In the genomic region with DNA sequence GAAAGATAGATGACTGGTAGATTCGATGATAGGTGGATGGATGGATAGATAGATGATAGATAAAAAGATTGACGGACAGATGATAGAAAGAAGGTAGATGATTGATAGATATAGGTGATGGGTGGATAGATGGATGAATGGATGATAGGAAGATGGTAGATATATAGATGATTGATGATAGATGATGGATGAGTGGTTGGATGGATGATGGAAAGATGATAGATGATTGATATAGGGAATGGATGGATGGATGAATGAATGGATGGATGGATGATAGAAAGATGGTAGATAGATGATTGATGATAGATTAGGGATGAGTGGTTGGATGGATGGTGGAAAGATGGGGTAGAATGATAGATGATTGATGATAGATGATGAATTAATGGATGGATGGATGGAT, we compare ENCODE assay signal across 31 cellular contexts.
"Had no signal": no experiment of that assay in that cellular context is flagged by ENCODE, and none has a peak within 500 bp of the region (broad histone marks: within the 10 kb centered on the region; RNA-seq: fewer than 3 reads in every experiment).

No MANE protein-coding gene starts in this region.

- H3K36me3 Mint-ChIP-seq: natural killer cell, neural progenitor cell, type B pancreatic cell had no signal

- H3K4me2 ChIP-seq: neural progenitor cell, smooth muscle cell had no signal

- H3K4me1 ChIP-seq: neural progenitor cell, parathyroid adenoma, psoas muscle, spleen, suprapubic skin, testis, tibial artery, transverse colon, upper lobe of right lung, uterus had no signal

- H3K4me3 Mint-ChIP-seq: natural killer cell; nephron; neural progenitor cell; stimulated activated memory B cell treated with anti-CD40 and anti-IgM and Interleukin-4, amounts not matched to agents 10 μg/mL and 1 μg/mL and 100 μg/mL, for 72 hours; stimulated activated naive CD8-positive, alpha-beta T cell treated with anti-CD3 and anti-CD28 coated beads, Interleukin-15, amount 100 ng/mL, for 72 hours; type B pancreatic cell had no signal

- H3K9ac ChIP-seq: neural progenitor cell, parathyroid adenoma had no signal

- H3K79me2 ChIP-seq: parathyroid adenoma had no signal

- H3K9me3 Mint-ChIP-seq: nephron; neural progenitor cell; stimulated activated naive CD8-positive, alpha-beta T cell treated with anti-CD3 and anti-CD28 coated beads, Interleukin-15, amount 100 ng/mL, for 72 hours; type B pancreatic cell had no signal

- DNase-seq: natural killer cell; occipital lobe; ovary; posterior cingulate gyrus; psoas muscle; right cardiac atrium; spleen; stimulated activated CD4-positive, alpha-beta T cell treated with anti-CD3 and anti-CD28 coated beads, Interleukin-12 subunit alpha, Interleukin-12 subunit beta, amount 100 ng/mL, for 4 hours; stimulated activated CD4-positive, alpha-beta T cell treated with anti-CD3 and anti-CD28 coated beads, Interleukin-1b, Interleukin-23, amount 100 ng/mL, for 48 hours; stimulated activated CD4-positive, alpha-beta T cell treated with anti-CD3 and anti-CD28 coated beads, Interleukin-4, amount 100 ng/mL, for 1 hour; stimulated activated CD4-positive, alpha-beta T cell treated with anti-CD3 and anti-CD28 coated beads, Interleukin-4, amount 100 ng/mL, for 4 hours; stimulated activated CD8-positive, alpha-beta memory T cell treated with anti-CD3 and anti-CD28 coated beads, Interleukin-4, amount 100 ng/mL, for 48 hours; stimulated activated naive CD4-positive, alpha-beta T cell; stimulated activated naive CD8-positive, alpha-beta T cell treated with anti-CD3 and anti-CD28 coated beads, Interleukin-15, amount 100 ng/mL, for 72 hours; stimulated activated naive CD8-positive, alpha-beta T cell treated with anti-CD3 and anti-CD28 coated beads, Interleukin-15, Interleukin-2, amounts not matched to agents 100 U/mL and 50 U/mL, for 24 hours; substantia nigra; testis; tibial artery; transverse colon; upper lobe of right lung; uterus had no signal

- H2AFZ ChIP-seq: neural progenitor cell, parathyroid adenoma had no signal

- H3K27ac Mint-ChIP-seq: natural killer cell; nephron; neural progenitor cell; progenitor cell of endocrine pancreas; stimulated activated memory B cell treated with anti-CD40 and anti-IgM and Interleukin-4, amounts not matched to agents 10 μg/mL and 1 μg/mL and 100 μg/mL, for 72 hours; stimulated activated naive CD8-positive, alpha-beta T cell treated with anti-CD3 and anti-CD28 coated beads, Interleukin-15, amount 100 ng/mL, for 72 hours; type B pancreatic cell had no signal

- H3K36me3 ChIP-seq: neural progenitor cell, ovary, spleen, suprapubic skin, tibial artery, transverse colon, upper lobe of right lung, uterus had no signal

- H3K9me3 ChIP-seq: ovary, psoas muscle, suprapubic skin, testis, transverse colon, upper lobe of right lung, uterus had no signal

- H3K4me1 Mint-ChIP-seq: natural killer cell; nephron; stimulated activated memory B cell treated with anti-CD40 and anti-IgM and Interleukin-4, amounts not matched to agents 10 μg/mL and 1 μg/mL and 100 μg/mL, for 72 hours; stimulated activated naive CD8-positive, alpha-beta T cell treated with anti-CD3 and anti-CD28 coated beads, Interleukin-15, amount 100 ng/mL, for 72 hours had no signal

- H3K27me3 ChIP-seq: ovary, testis had no signal

- H3K27ac ChIP-seq: neural progenitor cell, ovary, parathyroid adenoma, psoas muscle, skin epidermis, spleen, suprapubic skin, testis, tibial artery, transverse colon, upper lobe of right lung, uterus had no signal

- H3K4me3 ChIP-seq: neural progenitor cell, ovary, psoas muscle, skin epidermis, smooth muscle cell, spleen, suprapubic skin, testis, tibial artery, transverse colon, upper lobe of right lung, uterus had no signal

- ATAC-seq: natural killer cell; psoas muscle; right cardiac atrium; sciatic nerve; stimulated activated memory B cell treated with anti-CD40 and anti-IgM and Interleukin-4, amounts not matched to agents 10 μg/mL and 1 μg/mL and 100 μg/mL, for 72 hours; stimulated activated naive CD8-positive, alpha-beta T cell treated with anti-CD3 and anti-CD28 coated beads, Interleukin-15, amount 100 ng/mL, for 72 hours; stimulated activated naive CD8-positive, alpha-beta T cell treated with anti-CD3 and anti-CD28 coated beads, Interleukin-15, Interleukin-2, amounts not matched to agents 100 U/mL and 50 U/mL, for 24 hours; upper lobe of right lung had no signal
